21 cellular contexts compared by ENCODE assay signal in genomic region chr20:11783102-11783861, GRCh38.
"Had no signal": no experiment of that assay in that cellular context is flagged by ENCODE, and none has a peak within 500 bp of the region (broad histone marks: within the 10 kb centered on the region; RNA-seq: fewer than 3 reads in every experiment).

No MANE protein-coding gene starts in this region.

- H3K4me3 Mint-ChIP-seq: dendritic cell treated with granulocyte-macrophage colony-stimulating factor and Interleukin-4, amounts not matched to agents 40 ng/mL and 50 ng/mL, for 4 days; effector memory CD8-positive, alpha-beta T cell; naive thymus-derived CD4-positive, alpha-beta T cell had no signal

- H3K36me3 Mint-ChIP-seq: naive thymus-derived CD4-positive, alpha-beta T cell had no signal

- H3K27me3 Mint-ChIP-seq: dendritic cell treated with granulocyte-macrophage colony-stimulating factor and Interleukin-4, amounts not matched to agents 40 ng/mL and 50 ng/mL, for 4 days; effector memory CD8-positive, alpha-beta T cell had no signal

- H3K4me1 ChIP-seq: gastrocnemius medialis, pancreas, stomach had no signal

- H3K9me3 ChIP-seq: esophagus muscularis mucosa, gastrocnemius medialis, heart right ventricle, pancreas, stomach, thoracic aorta, transverse colon had no signal

- DNase-seq: effector memory CD8-positive, alpha-beta T cell; gastrocnemius medialis; heart right ventricle; hypothalamus; kidney glomerular epithelial cell; mammary epithelial cell; naive thymus-derived CD4-positive, alpha-beta T cell; occipital lobe; pancreas; right cardiac atrium; small intestine; stimulated activated CD4-positive, alpha-beta T cell treated with anti-CD3 and anti-CD28 coated beads, Interleukin-12 subunit alpha, Interleukin-12 subunit beta, amount 100 ng/mL, for 4 hours; stimulated activated naive CD4-positive, alpha-beta T cell; stomach; substantia nigra; transverse colon had no signal

- H3K27ac Mint-ChIP-seq: dendritic cell treated with granulocyte-macrophage colony-stimulating factor and Interleukin-4, amounts not matched to agents 40 ng/mL and 50 ng/mL, for 4 days; effector memory CD8-positive, alpha-beta T cell; naive thymus-derived CD4-positive, alpha-beta T cell; progenitor cell of endocrine pancreas had no signal

- H3K9me3 Mint-ChIP-seq: dendritic cell treated with granulocyte-macrophage colony-stimulating factor and Interleukin-4, amounts not matched to agents 40 ng/mL and 50 ng/mL, for 4 days had no signal

- H3K4me1 Mint-ChIP-seq: naive thymus-derived CD4-positive, alpha-beta T cell had no signal

- H3K27ac ChIP-seq: epithelial cell of prostate, esophagus muscularis mucosa, gastrocnemius medialis, heart right ventricle, pancreas, stomach, thoracic aorta, transverse colon had no signal

- H3K27me3 ChIP-seq: esophagus muscularis mucosa, gastrocnemius medialis, heart right ventricle, pancreas, stomach, transverse colon had no signal

- H3K36me3 ChIP-seq: esophagus muscularis mucosa, gastrocnemius medialis, heart right ventricle, pancreas, stomach, thoracic aorta, transverse colon had no signal

- H3K4me3 ChIP-seq: esophagus muscularis mucosa, gastrocnemius medialis, heart right ventricle, pancreas, stomach, thoracic aorta, transverse colon had no signal
